In the genomic region with DNA sequence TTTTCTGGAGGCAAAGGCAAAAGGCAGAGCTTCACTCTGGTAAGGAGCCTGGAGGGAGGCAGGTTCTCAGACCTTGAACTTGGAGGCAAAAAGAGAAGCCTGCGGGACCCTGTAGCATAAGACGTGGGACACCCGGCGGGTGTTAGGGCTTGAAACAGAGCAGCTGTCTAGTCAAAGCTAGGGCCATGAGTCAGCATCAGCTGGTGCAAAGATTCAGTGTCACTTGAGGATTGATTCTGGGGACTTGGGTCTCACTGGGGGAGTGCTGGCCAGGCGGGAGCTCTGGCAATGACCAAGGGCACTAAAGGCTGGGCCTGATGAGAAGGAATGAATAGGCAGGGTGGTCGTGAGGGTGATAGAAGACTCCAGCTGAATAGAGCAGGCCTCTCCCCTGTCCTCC, we compare ENCODE assay signal across 14 cellular contexts.
DNase-seq lines count a peak whose midpoint lies in the region; ATAC-seq and TF ChIP-seq lines count a peak whose summit lies in the region.
"Had no signal": no experiment of that assay in that cellular context is flagged by ENCODE, and none has a peak within 500 bp of the region (broad histone marks: within the 10 kb centered on the region; RNA-seq: fewer than 3 reads in every experiment).

No MANE protein-coding gene starts in this region.

- H3K18ac ChIP-seq in IMR-90 (ENCODE audit: low read depth, low read length), result peak overlapping the region; percentile 16

- H3K36me3 Mint-ChIP-seq in dendritic cell treated with granulocyte-macrophage colony-stimulating factor and Interleukin-4, amounts not matched to agents 40 ng/mL and 50 ng/mL, for 4 days (ENCODE audit: low read depth), result peaks cover 14% of the 10 kb centered on the region

- no peak overlapping the region for H2BK15ac ChIP-seq in IMR-90 (ENCODE audit: low read depth, low read length)

- H3K4me3 ChIP-seq in IMR-90 (ENCODE audit: insufficient read depth, low read depth, low read length) (no peak overlapping the region), left lung (no peak overlapping the region), spleen (no peak overlapping the region), breast epithelium (no peak overlapping the region)
- H3K4me3 ChIP-seq: BLaER1 had no signal

- peaks cover 25% of the 10 kb centered on the region for H3K4me1 Mint-ChIP-seq in dendritic cell treated with granulocyte-macrophage colony-stimulating factor and Interleukin-4, amounts not matched to agents 40 ng/mL and 50 ng/mL, for 4 days (ENCODE audit: low read depth)

- H3K14ac ChIP-seq in IMR-90 (replicated peaks; ENCODE audit: low read depth, low read length), result peak overlapping the region; percentile 7; the same call in 1 of the 2 replicates

- peak overlapping the region; percentile 42; the same call in 1 of the 2 replicates for H4K5ac ChIP-seq in IMR-90 (ENCODE audit: low read depth, low read length)

- H3K9me1 ChIP-seq in IMR-90 (ENCODE audit: insufficient read depth, low read length), result peaks cover 42% of the 10 kb centered on the region

- H3K4me1 ChIP-seq in IMR-90 (ENCODE audit: control insufficient read depth, insufficient read depth, low read length) (peaks cover 32% of the 10 kb centered on the region), left lung (peaks cover 7 to 9% of the 10 kb centered on the region in 2 donors), spleen (peaks cover 0 to 31% (median 9%) of the 10 kb centered on the region in 6 donors), breast epithelium (no peaks in the 10 kb centered on the region)

- H3K27me3 Mint-ChIP-seq in dendritic cell treated with granulocyte-macrophage colony-stimulating factor and Interleukin-4, amounts not matched to agents 40 ng/mL and 50 ng/mL, for 4 days, result no peaks in the 10 kb centered on the region
- H3K27me3 Mint-ChIP-seq: activated naive CD8-positive, alpha-beta T cell treated with anti-CD3 and anti-CD28 coated beads, Interleukin-2, amount 50 U/mL, for 24 hours had no signal

- H2BK20ac ChIP-seq in IMR-90 (ENCODE audit: low read depth, low read length), result no peak overlapping the region

- no peak for TF ChIP-seq CTCF in IMR-90 (conservative IDR thresholded peaks at IDR 0.05; ENCODE audit: low read depth, low read length)
- no peak for TF ChIP-seq CTCF in left lung (IDR thresholded peaks at IDR 0.05)
- TF ChIP-seq CTCF in spleen (IDR thresholded peaks at IDR 0.05 in 8 of 11, conservative IDR thresholded peaks at IDR 0.05 in 3 of 11), result no peak
- no peak for TF ChIP-seq CTCF in breast epithelium (IDR thresholded peaks at IDR 0.05)
- no peak for TF ChIP-seq CTCF in GM10266 (IDR thresholded peaks at IDR 0.05; ENCODE audit: control insufficient read depth, insufficient read depth, low read depth, missing control alignments)

- no peaks in the 10 kb centered on the region for H3K27me3 ChIP-seq in IMR-90 (ENCODE audit: control insufficient read depth, insufficient read depth, low read length)
- no peaks in the 10 kb centered on the region for H3K27me3 ChIP-seq in left lung
- H3K27me3 ChIP-seq in spleen (replicated peaks in 1 of 7), result no peaks in the 10 kb centered on the region
- H3K27me3 ChIP-seq in breast epithelium, result no peaks in the 10 kb centered on the region
- H3K27me3 ChIP-seq: BLaER1 had no signal

- peak overlapping the region in 1 of 2 experiments; percentile 65; a peak in 2 of 4 replicates for H4K8ac ChIP-seq in IMR-90 (ENCODE audit: low read depth in 2 of 2, low read length in 2 of 2)

- in situ Hi-C loops in IMR-90 (cut with MboI; ENCODE audit: low sequenced_read_pairs), result no loop called here

- H2BK5ac ChIP-seq in IMR-90 (ENCODE audit: low read depth, low read length, poor library complexity, severe bottlenecking), result peak overlapping the region; percentile 33

- TF ChIP-seq POLR2A in IMR-90 (IDR thresholded peaks at IDR 0.05; ENCODE audit: low read depth, low read length) (no peak), spleen (IDR thresholded peaks at IDR 0.05) (no peak), breast epithelium (IDR thresholded peaks at IDR 0.05) (no peak)

- H2AK5ac ChIP-seq in IMR-90 (ENCODE audit: low read depth, low read length), result peak overlapping the region; percentile 94

- no peak overlapping the region for H3K4me3 Mint-ChIP-seq in dendritic cell treated with granulocyte-macrophage colony-stimulating factor and Interleukin-4, amounts not matched to agents 40 ng/mL and 50 ng/mL, for 4 days
- H3K4me3 Mint-ChIP-seq: activated naive CD8-positive, alpha-beta T cell treated with anti-CD3 and anti-CD28 coated beads, Interleukin-2, amount 50 U/mL, for 24 hours had no signal

- POLR2A ChIA-PET in IMR-90 (lab: Charles Lee; ENCODE audit: unreplicated experiment), result no interaction called here

- peak overlapping the region; percentile 49 for H3K27ac ChIP-seq in IMR-90 (ENCODE audit: insufficient read depth, low read length)
- peak overlapping the region; percentile 24 to 43 for H3K27ac ChIP-seq in left lung
- peak overlapping the region in 7 of 8 donors; percentile 15 to 61 (median 39) for H3K27ac ChIP-seq in spleen
- peak overlapping the region in 1 of 2 donors; percentile 0 for H3K27ac ChIP-seq in breast epithelium
- H3K27ac ChIP-seq: BLaER1, HL-60 had no signal

- H3K4ac ChIP-seq in IMR-90 (ENCODE audit: low read depth, low read length), result peak overlapping the region; percentile 13

- H3K4me2 ChIP-seq in IMR-90 (ENCODE audit: low read depth, low read length), result peak overlapping the region; percentile 50; the same call in 1 of the 2 replicates
- H3K4me2 ChIP-seq: BLaER1 had no signal

- no peak for TF ChIP-seq RAD21 in IMR-90 (IDR thresholded peaks at IDR 0.05; ENCODE audit: low read length)

- peak overlapping the region; percentile 44 for H2BK120ac ChIP-seq in IMR-90 (ENCODE audit: low read depth, low read length)

- no peak overlapping the region for H2AK9ac ChIP-seq in IMR-90 (replicated peaks; ENCODE audit: low read depth, low read length, poor library complexity)

- BruUV-seq in IMR-90 (replicated peaks; lab: Mats Ljungman, UMichigan), result no TSS peak

- no peaks in the 10 kb centered on the region for H3K9me3 ChIP-seq in IMR-90 (ENCODE audit: control insufficient read depth, insufficient read depth, low read length)
- H3K9me3 ChIP-seq in left lung, result no peaks in the 10 kb centered on the region
- no peaks in the 10 kb centered on the region for H3K9me3 ChIP-seq in spleen
- H3K9me3 ChIP-seq in breast epithelium, result no peaks in the 10 kb centered on the region
- H3K9me3 ChIP-seq: BLaER1 had no signal

- H3K23ac ChIP-seq in IMR-90 (ENCODE audit: low read depth, low read length), result no peak overlapping the region

- peak overlapping the region; percentile 26 for H3K27ac Mint-ChIP-seq in dendritic cell treated with granulocyte-macrophage colony-stimulating factor and Interleukin-4, amounts not matched to agents 40 ng/mL and 50 ng/mL, for 4 days
- H3K27ac Mint-ChIP-seq: activated naive CD8-positive, alpha-beta T cell treated with anti-CD3 and anti-CD28 coated beads, Interleukin-2, amount 50 U/mL, for 24 hours had no signal

- peak overlapping the region; percentile 21; the same call in 1 of the 2 replicates for H4K91ac ChIP-seq in IMR-90 (ENCODE audit: insufficient read depth, low read depth, low read length)

- H3K36me3 ChIP-seq in IMR-90 (ENCODE audit: control insufficient read depth, insufficient read depth, low read length), result peaks cover 2% of the 10 kb centered on the region; the same call in 1 of the 2 replicates
- H3K36me3 ChIP-seq in left lung, result no peaks in the 10 kb centered on the region
- peaks cover 0 to 9% (median 0%) of the 10 kb centered on the region in 6 donors for H3K36me3 ChIP-seq in spleen
- no peaks in the 10 kb centered on the region for H3K36me3 ChIP-seq in breast epithelium

- H3K9me3 Mint-ChIP-seq in dendritic cell treated with granulocyte-macrophage colony-stimulating factor and Interleukin-4, amounts not matched to agents 40 ng/mL and 50 ng/mL, for 4 days, result no peaks in the 10 kb centered on the region
- H3K9me3 Mint-ChIP-seq: activated naive CD8-positive, alpha-beta T cell treated with anti-CD3 and anti-CD28 coated beads, Interleukin-2, amount 50 U/mL, for 24 hours had no signal

- no peak overlapping the region for H2AFZ ChIP-seq in IMR-90 (replicated peaks; ENCODE audit: low read length, poor library complexity)

- WGBS in IMR-90 (ENCODE audit: extremely low coverage in 2 of 2, insufficient read length in 1 of 2), 2 experiments, result 33% methylated on average over 4 of the region's 6 CpGs; no CpG with 5 or more reads in 1 of the 2 experiments
- WGBS in spleen, 5 donors, result 71 to 88% (median 82%) methylated on average over 6 of the region's 6 CpGs

- intact Hi-C loops in IMR-90 (cut with micrococcal nuclease), result no loop called here
- intact Hi-C loops in dendritic cell treated with granulocyte-macrophage colony-stimulating factor and Interleukin-4, amounts not matched to agents 40 ng/mL and 50 ng/mL, for 4 days (cut with micrococcal nuclease), result no loop called here
- intact Hi-C loops in left lung (cut with DNase I), result no loop called here
- intact Hi-C loops in spleen (cut with DNase I; ENCODE audit: low total_unique reads), result no loop called here
- intact Hi-C loops in breast epithelium (cut with DNase I; ENCODE audit: low total_unique reads), result no loop called here

- peak; percentile 54 for DNase-seq in IMR-90
- no peak for DNase-seq in left lung
- no peak for DNase-seq in spleen
- no peak for DNase-seq in NCI-H2081 treated with DMSO at 0.1 percent for 48 hours (lab: John Stamatoyannopoulos, UW)
- no peak for DNase-seq in breast epithelium (ENCODE audit: low spot score in 2 of 2)
- no peak for DNase-seq in HuH-7.5 (ENCODE audit: low spot score)
- DNase-seq in GM10266 (ENCODE audit: extremely low spot score), result no peak
- DNase-seq: activated naive CD8-positive, alpha-beta T cell treated with anti-CD3 and anti-CD28 coated beads, Interleukin-2, amount 50 U/mL, for 24 hours; activated T-cell treated with anti-CD3 and anti-CD28 coated beads, Interleukin-2, amount 50 U/mL, for 1 hour; DND-41; NCI-H2029 had no signal

- no peak overlapping the region for H3K56ac ChIP-seq in IMR-90 (ENCODE audit: extremely low read depth, insufficient read depth, low read length)

- CTCF ChIA-PET in IMR-90 (lab: Yijun Ruan, JAX), result no interaction called here

- dilution Hi-C loops in IMR-90 (cut with HindIII; ENCODE audit: low sequenced_read_pairs, unreplicated experiment), result no loop called here

- peaks cover 57 to 83% of the 10 kb centered on the region in 2 experiments for H3K79me1 ChIP-seq in IMR-90 (ENCODE audit: low read depth in 1 of 2, low read length in 2 of 2)

- H4K20me1 ChIP-seq in IMR-90 (ENCODE audit: insufficient read depth, low read length), result peaks cover 43% of the 10 kb centered on the region

- ATAC-seq in IMR-90 (ENCODE audit: low read depth) (peak; percentile 42), left lung (peak; percentile 24)
- ATAC-seq: activated naive CD8-positive, alpha-beta T cell treated with anti-CD3 and anti-CD28 coated beads, Interleukin-2, amount 50 U/mL, for 24 hours had no signal

- no peak overlapping the region; the same call in 1 of the 2 replicates for H3K9ac ChIP-seq in IMR-90 (ENCODE audit: low read depth, low read length)
- H3K9ac ChIP-seq: BLaER1 had no signal
